In the genomic region with DNA sequence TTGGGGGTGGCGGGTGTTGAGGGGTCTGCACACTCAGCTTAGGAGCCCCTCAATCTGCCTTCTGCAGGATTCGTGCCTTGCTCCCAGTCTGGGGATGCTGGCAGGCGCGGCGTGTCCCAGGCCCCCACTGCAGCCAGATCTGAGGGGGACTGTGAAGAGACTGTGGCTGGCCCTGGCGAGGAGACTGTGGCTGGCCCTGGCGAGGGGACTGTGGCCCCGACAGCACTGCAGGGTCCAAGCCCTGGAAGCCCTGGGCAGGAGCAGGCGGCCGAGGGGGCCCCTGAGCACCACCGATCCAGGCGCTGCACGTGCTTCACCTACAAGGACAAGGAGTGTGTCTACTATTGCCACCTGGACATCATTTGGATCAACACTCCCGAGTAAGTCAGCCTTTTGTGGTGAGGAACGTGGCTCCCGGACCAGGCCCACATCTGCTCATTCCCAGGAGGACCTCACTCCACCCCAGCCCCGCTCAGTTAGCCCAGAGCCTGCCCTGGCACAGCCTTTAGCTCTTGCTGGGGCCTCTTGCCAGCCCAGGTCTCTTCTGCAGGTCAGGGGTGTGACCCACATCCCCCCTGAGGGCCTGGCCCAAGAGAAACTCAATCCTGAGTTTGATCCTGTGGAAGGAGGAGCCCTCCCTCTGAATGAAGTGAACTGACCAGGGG, we compare ENCODE assay signal across 1 cellular context.
TF ChIP-seq lines count a peak whose summit lies in the region.

No MANE protein-coding gene starts in this region.

TF ChIP-seq in H1, 55 proteins besides CTCF, POLR2A, EP300 and RAD21 (continued from another document):
- TF ChIP-seq TBP (IDR thresholded peaks at IDR 0.05; ENCODE audit: low read depth, low read length) = no peak
- no peak for TF ChIP-seq SIN3A (conservative IDR thresholded peaks at IDR 0.05 in 1 of 2, IDR thresholded peaks at IDR 0.05 in 1 of 2; ENCODE audit: low read depth in 1 of 2, low read length in 2 of 2)
- no peak for TF ChIP-seq RXRA (IDR thresholded peaks at IDR 0.05; ENCODE audit: insufficient read depth, low read depth, low read length)
- TF ChIP-seq SUZ12 (IDR thresholded peaks at IDR 0.05; ENCODE audit: low read length) = no peak
TF ChIP-seq in H1: peak in this region for 1.
